7 cellular contexts compared by ENCODE assay signal in genomic region chr6:2634151-2634964, GRCh38.
DNase-seq lines count a peak whose midpoint lies in the region; ATAC-seq and TF ChIP-seq lines count a peak whose summit lies in the region.

No MANE protein-coding gene starts in this region.

- intact Hi-C loops in dendritic cell treated with granulocyte-macrophage colony-stimulating factor and Interleukin-4, amounts not matched to agents 40 ng/mL and 50 ng/mL, for 4 days (cut with micrococcal nuclease), result loop anchor here (1.0 to 10.0 kb wide), 3 partner anchors 280 to 1038 kb away; no protein-coding TSS in a partner anchor
- intact Hi-C loops in left lung (cut with DNase I), result loop anchor here in 1 of 2 donors (10.0 kb wide), 1 partner anchor 1040 kb away; no protein-coding TSS in a partner anchor

- no peaks in the 10 kb centered on the region for H3K9me3 Mint-ChIP-seq in activated CD4-positive, alpha-beta T cell treated with anti-CD3 and anti-CD28 coated beads, Interleukin-2, amount 10 ng/mL, durations not matched to agents 7 days and 5 days
- H3K9me3 Mint-ChIP-seq in dendritic cell treated with granulocyte-macrophage colony-stimulating factor and Interleukin-4, amounts not matched to agents 40 ng/mL and 50 ng/mL, for 4 days, result no peaks in the 10 kb centered on the region

- H3K4me1 Mint-ChIP-seq in activated CD4-positive, alpha-beta T cell treated with anti-CD3 and anti-CD28 coated beads, Interleukin-2, amount 10 ng/mL, durations not matched to agents 7 days and 5 days, result peaks cover 3% of the 10 kb centered on the region
- H3K4me1 Mint-ChIP-seq in dendritic cell treated with granulocyte-macrophage colony-stimulating factor and Interleukin-4, amounts not matched to agents 40 ng/mL and 50 ng/mL, for 4 days (ENCODE audit: low read depth), result no peaks in the 10 kb centered on the region

- POLR2A ChIA-PET in activated CD4-positive, alpha-beta T cell treated with anti-CD3 and anti-CD28 coated beads, Interleukin-2, amount 10 ng/mL, durations not matched to agents 7 days and 5 days (lab: Charles Lee), result interaction anchor here (0.5 to 1.0 kb wide), 6 partner anchors 15 to 956 kb away, joined by 3 read pairs; no protein-coding TSS in a partner anchor

- H3K4me3 Mint-ChIP-seq in activated CD4-positive, alpha-beta T cell treated with anti-CD3 and anti-CD28 coated beads, Interleukin-2, amount 10 ng/mL, durations not matched to agents 7 days and 5 days, result peak overlapping the region; percentile 63
- peak overlapping the region; percentile 70 for H3K4me3 Mint-ChIP-seq in dendritic cell treated with granulocyte-macrophage colony-stimulating factor and Interleukin-4, amounts not matched to agents 40 ng/mL and 50 ng/mL, for 4 days

- CTCF ChIA-PET in activated CD4-positive, alpha-beta T cell treated with anti-CD3 and anti-CD28 coated beads, Interleukin-2, amount 10 ng/mL, durations not matched to agents 7 days and 5 days (lab: Charles Lee), result interaction anchor here (0.6 to 2.5 kb wide), 28 partner anchors 9 to 1053 kb away, joined by 3 to 15 read pairs (median 4); no protein-coding TSS in a partner anchor

- peak overlapping the region; percentile 42 to 54 for H3K4me3 ChIP-seq in left lung

- H3K36me3 Mint-ChIP-seq in activated CD4-positive, alpha-beta T cell treated with anti-CD3 and anti-CD28 coated beads, Interleukin-2, amount 10 ng/mL, durations not matched to agents 7 days and 5 days (ENCODE audit: low read depth), result no peaks in the 10 kb centered on the region
- no peaks in the 10 kb centered on the region for H3K36me3 Mint-ChIP-seq in dendritic cell treated with granulocyte-macrophage colony-stimulating factor and Interleukin-4, amounts not matched to agents 40 ng/mL and 50 ng/mL, for 4 days (ENCODE audit: low read depth)

- ATAC-seq in HG03342 (IDR thresholded peaks at IDR 0.05; ENCODE audit: unreplicated experiment), result peak; percentile 77
- peak; percentile 98 for ATAC-seq in left lung

- DNase-seq in GM13977 (ENCODE audit: low spot score) (peak; percentile 87), NCI-H510A treated with DMSO at 0.1 percent for 48 hours (lab: John Stamatoyannopoulos, UW) (peak; percentile 72), left lung (peak; percentile 84 to 98)
- DNase-seq in activated CD4-positive, alpha-beta T cell treated with anti-CD3 and anti-CD28 coated beads, Interleukin-2, amount 10 ng/mL, durations not matched to agents 7 days and 5 days, result peak; percentile 82
- peak; percentile 79 for DNase-seq in stimulated activated CD4-positive, alpha-beta T cell treated with anti-CD3 and anti-CD28 coated beads, Interleukin-1b, Interleukin-23, amount 100 ng/mL, for 48 hours

- H3K9me3 ChIP-seq in left lung, result no peaks in the 10 kb centered on the region

- H3K27ac ChIP-seq in left lung, result no peak overlapping the region

- peaks cover 0 to 13% of the 10 kb centered on the region in 2 donors for H3K4me1 ChIP-seq in left lung

- no peaks in the 10 kb centered on the region for H3K27me3 ChIP-seq in left lung

- no peak overlapping the region for H3K27ac Mint-ChIP-seq in activated CD4-positive, alpha-beta T cell treated with anti-CD3 and anti-CD28 coated beads, Interleukin-2, amount 10 ng/mL, durations not matched to agents 7 days and 5 days
- no peak overlapping the region for H3K27ac Mint-ChIP-seq in dendritic cell treated with granulocyte-macrophage colony-stimulating factor and Interleukin-4, amounts not matched to agents 40 ng/mL and 50 ng/mL, for 4 days

- peak; percentile 98 for TF ChIP-seq CTCF in GM13977 (IDR thresholded peaks at IDR 0.05; ENCODE audit: extremely low read depth, insufficient read depth, missing control alignments)
- peak; percentile 97 to 99 for TF ChIP-seq CTCF in left lung (IDR thresholded peaks at IDR 0.05)

- H3K36me3 ChIP-seq in left lung, result no peaks in the 10 kb centered on the region

- in situ Hi-C loops in GM13977 (cut with MboI; ENCODE audit: low pct_unique_long_range_greater_than_20kb, low sequenced_read_pairs, unreplicated experiment), result loop anchor here (25.0 kb wide), 1 partner anchor 1047 kb away; no protein-coding TSS in a partner anchor

- H3K27me3 Mint-ChIP-seq in activated CD4-positive, alpha-beta T cell treated with anti-CD3 and anti-CD28 coated beads, Interleukin-2, amount 10 ng/mL, durations not matched to agents 7 days and 5 days, result peaks cover 8% of the 10 kb centered on the region
- H3K27me3 Mint-ChIP-seq in dendritic cell treated with granulocyte-macrophage colony-stimulating factor and Interleukin-4, amounts not matched to agents 40 ng/mL and 50 ng/mL, for 4 days, result peaks cover 28% of the 10 kb centered on the region
